Comparison of ENCODE assay signal across 26 cellular contexts in genomic region chrX:48461830-48462229, GRCh38. TPM values are rescaled to one million over a fixed set of nuclear protein-coding genes. Genes with fewer than 3 reads are reported as not detected.
A peak's percentile ranks its signal among the peaks of the same experiment; 100 is the strongest.
DNase-seq lines count a peak whose midpoint lies in the region; ATAC-seq, FAIRE-seq and TF ChIP-seq lines count a peak whose summit lies in the region.
"Had no signal": no experiment of that assay in that cellular context is flagged by ENCODE, and none has a peak within 500 bp of the region (broad histone marks: within the 10 kb centered on the region; RNA-seq: fewer than 3 reads in every experiment).

No MANE protein-coding gene starts in this region.

- POLR2A ChIA-PET in RWPE1 (lab: Yijun Ruan, JAX; ENCODE audit: low non-redundant PET): interaction anchor here (0.7 kb wide), 1 partner anchor 436 kb away, joined by 4 read pairs; the partner anchor contains the start of genes PQBP1 and TIMM17B

- peak; percentile 31 for FAIRE-seq in GM12891 (lab: Jason Lieb, UNC)
- FAIRE-seq: pancreas had no signal

- H3K4me3 ChIP-seq in fibroblast of mammary gland (ENCODE audit: control insufficient read depth, low read depth, low read length) (no peak overlapping the region), endodermal cell (ENCODE audit: low read length) (no peak overlapping the region)
- H3K4me3 ChIP-seq: dorsolateral prefrontal cortex, pancreas, right lobe of liver, SJCRH30, testis had no signal

- no peak overlapping the region for H3K27ac Mint-ChIP-seq in activated CD8-positive, alpha-beta memory T cell treated with anti-CD3 and anti-CD28 coated beads, Interleukin-2, amount 10 ng/mL, durations not matched to agents 7 days and 5 days
- H3K27ac Mint-ChIP-seq in type B pancreatic cell (no peak overlapping the region), endodermal cell (no peak overlapping the region)
- H3K27ac Mint-ChIP-seq: natural killer cell treated with Interleukin-12 subunit alpha and Interleukin-12 subunit beta and Interleukin-15 and Interleukin-18, amount 100 ng/mL, for 72 hours; T-helper 1 cell treated with Interleukin-12 subunit alpha and Interleukin-12 subunit beta and Interleukin-4 antibody, amounts not matched to agents 30 μg/mL and 1 μg/mL, for 36 hours had no signal

- no peak for TF ChIP-seq POLR2A in GM12891 (IDR thresholded peaks at IDR 0.05; ENCODE audit: low read depth, low read length)

- peak overlapping the region; percentile 84 for H3K27ac ChIP-seq in RWPE1
- no peak overlapping the region for H3K27ac ChIP-seq in endodermal cell (ENCODE audit: low read depth, low read length)
- H3K27ac ChIP-seq: dorsolateral prefrontal cortex, pancreas, right lobe of liver, SJCRH30, testis had no signal

- no peaks in the 10 kb centered on the region for H3K27me3 ChIP-seq in endodermal cell (ENCODE audit: control insufficient read depth, insufficient read depth, low read length, poor library complexity, severe bottlenecking)
- H3K27me3 ChIP-seq: pancreas, right lobe of liver, SJCRH30, testis had no signal

- H3K4me3 Mint-ChIP-seq in activated CD8-positive, alpha-beta memory T cell treated with anti-CD3 and anti-CD28 coated beads, Interleukin-2, amount 10 ng/mL, durations not matched to agents 7 days and 5 days: no peak overlapping the region
- H3K4me3 Mint-ChIP-seq in type B pancreatic cell (no peak overlapping the region), endodermal cell (no peak overlapping the region)
- H3K4me3 Mint-ChIP-seq: CD14-positive monocyte; natural killer cell treated with Interleukin-12 subunit alpha and Interleukin-12 subunit beta and Interleukin-15 and Interleukin-18, amount 100 ng/mL, for 72 hours; T-helper 1 cell treated with Interleukin-12 subunit alpha and Interleukin-12 subunit beta and Interleukin-4 antibody, amounts not matched to agents 30 μg/mL and 1 μg/mL, for 36 hours had no signal

- ATAC-seq in activated CD8-positive, alpha-beta memory T cell treated with anti-CD3 and anti-CD28 coated beads, Interleukin-2, amount 10 ng/mL, durations not matched to agents 7 days and 5 days: no peak
- ATAC-seq: left cardiac atrium; natural killer cell treated with Interleukin-12 subunit alpha and Interleukin-12 subunit beta and Interleukin-15 and Interleukin-18, amount 100 ng/mL, for 72 hours; pancreas; right lobe of liver had no signal

- peaks cover 28% of the 10 kb centered on the region for H3K4me1 Mint-ChIP-seq in activated CD8-positive, alpha-beta memory T cell treated with anti-CD3 and anti-CD28 coated beads, Interleukin-2, amount 10 ng/mL, durations not matched to agents 7 days and 5 days
- H3K4me1 Mint-ChIP-seq in type B pancreatic cell (ENCODE audit: unreplicated experiment): no peaks in the 10 kb centered on the region
- H3K4me1 Mint-ChIP-seq in endodermal cell: peaks cover 7% of the 10 kb centered on the region
- H3K4me1 Mint-ChIP-seq: CD14-positive monocyte had no signal

- peaks cover 54% of the 10 kb centered on the region for H3K36me3 ChIP-seq in endodermal cell (ENCODE audit: control insufficient read depth, insufficient read depth, low read length)
- H3K36me3 ChIP-seq: pancreas, right lobe of liver, SJCRH30 had no signal

- H3K9ac ChIP-seq in endodermal cell (ENCODE audit: extremely low read depth, low read length, poor library complexity, severe bottlenecking): no peak overlapping the region

- no peaks in the 10 kb centered on the region for H3K9me3 Mint-ChIP-seq in activated CD8-positive, alpha-beta memory T cell treated with anti-CD3 and anti-CD28 coated beads, Interleukin-2, amount 10 ng/mL, durations not matched to agents 7 days and 5 days (ENCODE audit: low read depth)
- H3K9me3 Mint-ChIP-seq in type B pancreatic cell (no peaks in the 10 kb centered on the region), endodermal cell (peaks cover 73% of the 10 kb centered on the region)
- H3K9me3 Mint-ChIP-seq: CD14-positive monocyte; natural killer cell treated with Interleukin-12 subunit alpha and Interleukin-12 subunit beta and Interleukin-15 and Interleukin-18, amount 100 ng/mL, for 72 hours; T-helper 1 cell treated with Interleukin-12 subunit alpha and Interleukin-12 subunit beta and Interleukin-4 antibody, amounts not matched to agents 30 μg/mL and 1 μg/mL, for 36 hours had no signal

- no peak for TF ChIP-seq CTCF in RWPE1 (conservative IDR thresholded peaks at IDR 0.05; ENCODE audit: low read depth)
- no peak for TF ChIP-seq CTCF in fibroblast of mammary gland (conservative IDR thresholded peaks at IDR 0.05; ENCODE audit: control insufficient read depth, insufficient read depth, low read depth, low read length)
- no peak for TF ChIP-seq CTCF in type B pancreatic cell (conservative IDR thresholded peaks at IDR 0.05)
- no peak for TF ChIP-seq CTCF in endodermal cell (conservative IDR thresholded peaks at IDR 0.05)

- H3K36me3 Mint-ChIP-seq in activated CD8-positive, alpha-beta memory T cell treated with anti-CD3 and anti-CD28 coated beads, Interleukin-2, amount 10 ng/mL, durations not matched to agents 7 days and 5 days: peaks cover 47% of the 10 kb centered on the region
- H3K36me3 Mint-ChIP-seq in type B pancreatic cell (no peaks in the 10 kb centered on the region), endodermal cell (ENCODE audit: low read depth) (peaks cover 55% of the 10 kb centered on the region)

- no peaks in the 10 kb centered on the region for H3K9me3 ChIP-seq in endodermal cell (ENCODE audit: control insufficient read depth, low read length)
- H3K9me3 ChIP-seq: pancreas, right lobe of liver, SJCRH30, testis had no signal

- DNase-seq in activated CD8-positive, alpha-beta memory T cell treated with anti-CD3 and anti-CD28 coated beads for 24 hours: peak; percentile 38
- no peak for DNase-seq in activated CD8-positive, alpha-beta memory T cell treated with anti-CD3 and anti-CD28 coated beads, Interleukin-2, amount 10 ng/mL, durations not matched to agents 7 days and 5 days
- DNase-seq in GM12891 (ENCODE audit: insufficient read length, low spot score) (no peak), RWPE1 (ENCODE audit: low spot score) (peak; percentile 60), fibroblast of mammary gland (ENCODE audit: low read depth) (peak; percentile 60), AML-193 (lab: John Stamatoyannopoulos, UW) (no peak), type B pancreatic cell (ENCODE audit: extremely low spot score, unreplicated experiment) (no peak), endodermal cell (no peak)
- DNase-seq: activated CD4-positive, alpha-beta T cell treated with anti-CD3 and anti-CD28 coated beads, Interleukin-2, amount 50 U/mL, for 4 hours; amniotic stem cell; caudate nucleus; dorsolateral prefrontal cortex; left cardiac atrium; NCI-H187 treated with DMSO at 0.1 percent for 48 hours; NCI-H2227 treated with DMSO at 0.1 percent for 48 hours; pancreas; SJCRH30; stimulated activated CD4-positive, alpha-beta T cell treated with anti-CD3 and anti-CD28 coated beads, Interleukin-15, amount 100 ng/mL, for 24 hours; testis had no signal

- no peaks in the 10 kb centered on the region for H3K4me1 ChIP-seq in endodermal cell (ENCODE audit: control insufficient read depth, insufficient read depth, low read length)
- H3K4me1 ChIP-seq: pancreas, right lobe of liver, SJCRH30, testis had no signal

- 100% methylated on average over 1 to 5 of the region's 6 CpGs for WGBS in endodermal cell (ENCODE audit: insufficient coverage in 1 of 2, insufficient read length in 1 of 2), 2 experiments

- H3K27me3 Mint-ChIP-seq in activated CD8-positive, alpha-beta memory T cell treated with anti-CD3 and anti-CD28 coated beads, Interleukin-2, amount 10 ng/mL, durations not matched to agents 7 days and 5 days: no peaks in the 10 kb centered on the region
- no peaks in the 10 kb centered on the region for H3K27me3 Mint-ChIP-seq in type B pancreatic cell
- no peaks in the 10 kb centered on the region for H3K27me3 Mint-ChIP-seq in endodermal cell (ENCODE audit: insufficient read depth)

- CTCF ChIA-PET in activated CD8-positive, alpha-beta memory T cell treated with anti-CD3 and anti-CD28 coated beads, Interleukin-2, amount 10 ng/mL, durations not matched to agents 7 days and 5 days (lab: Charles Lee): interaction anchor here (1.5 kb wide), 1 partner anchor 13 kb away, joined by 3 read pairs; no protein-coding TSS in a partner anchor
- CTCF ChIA-PET in RWPE1 (lab: Yijun Ruan, JAX): interaction anchor here (0.6 kb wide), 1 partner anchor 45 kb away, joined by 3 read pairs; no protein-coding TSS in a partner anchor

RNA-seq across cellular contexts. Expression of gene SLC38A5, which starts 8.2 kb away (rescaled TPM):
- total RNA-seq in activated CD8-positive, alpha-beta memory T cell treated with anti-CD3 and anti-CD28 coated beads, Interleukin-2, amount 10 ng/mL, durations not matched to agents 7 days and 5 days: 100 to 1,000 TPM in 1 of 2 experiments, 10 to 100 TPM in 1; 93.9 to 123 TPM
- 29.4 TPM for polyA plus RNA-seq in GM12891 (2012; ENCODE audit: low read depth, missing spikeins)
- 1.8 and 4.6 TPM in 2 replicates for total RNA-seq in type B pancreatic cell (ENCODE audit: low replicate concordance)
- total RNA-seq in endodermal cell: 10 to 100 TPM; 22.4 to 40.7 TPM
- 23.3 TPM for polyA plus RNA-seq in endodermal cell (2013, experiment 1 of 2)
- polyA plus RNA-seq in endodermal cell (2013, experiment 2 of 2): 26.2 TPM

RNA-seq across cellular contexts. Expression of gene FTSJ1, which starts 14.2 kb away (rescaled TPM):
- total RNA-seq in activated CD8-positive, alpha-beta memory T cell treated with anti-CD3 and anti-CD28 coated beads, Interleukin-2, amount 10 ng/mL, durations not matched to agents 7 days and 5 days: 10 to 100 TPM; 72.7 to 75.4 TPM
- 31.0 TPM for polyA plus RNA-seq in GM12891 (2012; ENCODE audit: low read depth, missing spikeins)
- total RNA-seq in type B pancreatic cell (ENCODE audit: low replicate concordance) (35.3 and 46.4 TPM in 2 replicates), endodermal cell (10 to 100 TPM; 47.3 to 54.3 TPM)
- 46.1 TPM for polyA plus RNA-seq in endodermal cell (2013, experiment 1 of 2)
- 43.6 TPM for polyA plus RNA-seq in endodermal cell (2013, experiment 2 of 2)

RNA-seq across cellular contexts. Expression of gene PORCN, which starts 47.0 kb away (rescaled TPM):
- 10 to 100 TPM; 22.4 to 25.7 TPM for total RNA-seq in activated CD8-positive, alpha-beta memory T cell treated with anti-CD3 and anti-CD28 coated beads, Interleukin-2, amount 10 ng/mL, durations not matched to agents 7 days and 5 days
- polyA plus RNA-seq in GM12891 (2012; ENCODE audit: low read depth, missing spikeins): 8.8 TPM
- 3.6 and 10.0 TPM in 2 replicates for total RNA-seq in type B pancreatic cell (ENCODE audit: low replicate concordance)
- 10 to 100 TPM; 51.1 to 54.4 TPM for total RNA-seq in endodermal cell
- polyA plus RNA-seq in endodermal cell (2013, experiment 1 of 2): 40.1 TPM
- 45.9 TPM for polyA plus RNA-seq in endodermal cell (2013, experiment 2 of 2)

RNA-seq across cellular contexts. Expression of gene SSX4B, which starts 50.1 kb away (rescaled TPM):
- not detected for total RNA-seq in activated CD8-positive, alpha-beta memory T cell treated with anti-CD3 and anti-CD28 coated beads, Interleukin-2, amount 10 ng/mL, durations not matched to agents 7 days and 5 days
- 0.08 TPM for polyA plus RNA-seq in GM12891 (2012; ENCODE audit: low read depth, missing spikeins)
- total RNA-seq in type B pancreatic cell (ENCODE audit: low replicate concordance) (not detected in 2 replicates), endodermal cell (1 to 10 TPM in 1 of 2 donors, under 1 TPM in 1; 1.00 to 1.5 TPM)
- 1.1 TPM for polyA plus RNA-seq in endodermal cell (2013, experiment 1 of 2)
- 0.37 TPM for polyA plus RNA-seq in endodermal cell (2013, experiment 2 of 2)
- total RNA-seq: dorsolateral prefrontal cortex; G401; H4; left cardiac atrium; natural killer cell treated with Interleukin-12 subunit alpha and Interleukin-12 subunit beta and Interleukin-15 and Interleukin-18, amount 100 ng/mL, for 72 hours; pancreas; right lobe of liver; SJCRH30 had no signal
- polyA plus RNA-seq: CD14-positive monocyte, esophagus, pancreas had no signal

RNA-seq across cellular contexts. Expression of gene EBP, which starts 59.8 kb away (rescaled TPM):
- total RNA-seq in activated CD8-positive, alpha-beta memory T cell treated with anti-CD3 and anti-CD28 coated beads, Interleukin-2, amount 10 ng/mL, durations not matched to agents 7 days and 5 days: 100 to 1,000 TPM; 359 to 395 TPM
- 95.9 TPM for polyA plus RNA-seq in GM12891 (2012; ENCODE audit: low read depth, missing spikeins)
- 79.8 and 95.9 TPM in 2 replicates for total RNA-seq in type B pancreatic cell (ENCODE audit: low replicate concordance)
- total RNA-seq in endodermal cell: 100 to 1,000 TPM; 105 to 119 TPM
- 155 TPM for polyA plus RNA-seq in endodermal cell (2013, experiment 1 of 2)
- 164 TPM for polyA plus RNA-seq in endodermal cell (2013, experiment 2 of 2)

Comparison
In these comparisons a context has a peak if more than half of its experiments do, and no peak if none do; other contexts are left out.
1. DNase-seq: peak in activated CD8-positive, alpha-beta memory T cell treated with anti-CD3 and anti-CD28 coated beads for 24 hours (single experiment), RWPE1 (single experiment) and fibroblast of mammary gland (single experiment); none in activated CD8-positive, alpha-beta memory T cell treated with anti-CD3 and anti-CD28 coated beads, Interleukin-2, amount 10 ng/mL, durations not matched to agents 7 days and 5 days (single experiment), GM12891 (single experiment), AML-193 (0 of 2), type B pancreatic cell (single experiment) and endodermal cell (single experiment).